ENCODE assay signal across 10 cellular contexts in the genomic region with DNA sequence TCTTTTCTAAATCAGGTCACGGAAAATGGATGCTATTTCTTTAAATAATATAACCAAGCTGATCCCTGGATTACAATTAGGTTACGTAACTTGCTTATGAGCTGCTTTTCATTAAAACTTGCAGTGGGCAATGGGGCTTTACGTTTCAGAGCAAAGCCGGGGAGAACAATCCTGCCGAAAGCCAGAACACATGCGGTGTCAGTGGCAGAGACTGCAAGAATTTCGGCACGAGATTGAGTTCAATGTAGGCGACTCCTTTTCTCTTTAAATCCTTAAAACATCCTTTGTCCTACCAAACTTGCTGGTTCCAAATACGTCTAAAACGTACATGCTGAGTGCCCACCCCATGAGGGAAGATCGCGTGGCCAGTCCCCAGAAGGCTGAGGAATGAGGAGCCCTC. TPM values are rescaled to one million over a fixed set of nuclear protein-coding genes. Genes with fewer than 3 reads are reported as not detected.
DNase-seq lines count a peak whose midpoint lies in the region; ATAC-seq and TF ChIP-seq lines count a peak whose summit lies in the region.
"Had no signal": no experiment of that assay in that cellular context is flagged by ENCODE, and none has a peak within 500 bp of the region (broad histone marks: within the 10 kb centered on the region; RNA-seq: fewer than 3 reads in every experiment).

No MANE protein-coding gene starts in this region.

- DNase-seq in BJ (ENCODE audit: low read depth) (no peak), fibroblast of villous mesenchyme (ENCODE audit: low read depth) (peak; percentile 47), retinal pigment epithelial cell (ENCODE audit: low read depth) (peak; percentile 36), T-helper 1 cell (no peak), NOMO-1 treated with DMSO at 0.1 percent for 48 hours (lab: John Stamatoyannopoulos, UW; ENCODE audit: unreplicated experiment) (no peak)
- DNase-seq: activated CD4-positive, alpha-beta T cell treated with anti-CD3 and anti-CD28 coated beads for 36 hours; activated naive CD8-positive, alpha-beta T cell treated with anti-CD3 and anti-CD28 coated beads, Interleukin-2, amount 10 ng/mL, durations not matched to agents 7 days and 5 days had no signal

- ATAC-seq in GM18861 (IDR thresholded peaks at IDR 0.05; ENCODE audit: unreplicated experiment) (no peak), HG03175 (IDR thresholded peaks at IDR 0.05; ENCODE audit: unreplicated experiment) (no peak)
- ATAC-seq: activated CD4-positive, alpha-beta T cell treated with anti-CD3 and anti-CD28 coated beads for 36 hours had no signal

- POLR2A ChIA-PET in BJ (lab: Charles Lee): interaction anchor here (0.5 to 0.7 kb wide), 3 partner anchors 18 to 408 kb away, joined by 3 to 4 read pairs (median 3); no protein-coding TSS in a partner anchor

- no peak for TF ChIP-seq CTCF in BJ (IDR thresholded peaks at IDR 0.05; ENCODE audit: insufficient read depth, low read depth, low read length)
- TF ChIP-seq CTCF in WI38 (IDR thresholded peaks at IDR 0.05; ENCODE audit: low read depth, low read length): no peak
- TF ChIP-seq CTCF in fibroblast of villous mesenchyme (IDR thresholded peaks at IDR 0.05; ENCODE audit: insufficient read depth, low read depth, low read length): no peak
- no peak for TF ChIP-seq CTCF in retinal pigment epithelial cell (conservative IDR thresholded peaks at IDR 0.05; ENCODE audit: low read depth, low read length)

- no peaks in the 10 kb centered on the region for H3K27me3 ChIP-seq in BJ (ENCODE audit: control insufficient read depth, insufficient read depth, low read length)

- H3K36me3 ChIP-seq in BJ (ENCODE audit: control insufficient read depth, insufficient read depth, low read length): no peaks in the 10 kb centered on the region

- CTCF ChIA-PET in BJ (lab: Yijun Ruan, JAX): interaction anchor here (0.7 to 1.6 kb wide), 4 partner anchors 9 to 373 kb away, joined by 3 to 8 read pairs (median 3); no protein-coding TSS in a partner anchor

- H3K4me3 ChIP-seq in BJ (ENCODE audit: low read depth, low read length): peak overlapping the region; percentile 35
- H3K4me3 ChIP-seq in WI38 (ENCODE audit: low read depth, low read length): peak overlapping the region; percentile 5; the same call in 1 of the 2 replicates
- H3K4me3 ChIP-seq in fibroblast of villous mesenchyme (ENCODE audit: low read depth, low read length): peak overlapping the region; percentile 31
- peak overlapping the region; percentile 43 for H3K4me3 ChIP-seq in retinal pigment epithelial cell (ENCODE audit: low read length)

RNA-seq across cellular contexts. Expression of a gene that starts 36.8 kb away (rescaled TPM):
- 16.0 and 18.6 TPM in 2 replicates for polyA plus RNA-seq in BJ (2011; rRNA removed)
- polyA minus RNA-seq in BJ (2011; rRNA and poly(A)+ RNA removed): 27.0 and 27.6 TPM in 2 replicates
- 17.4 and 19.0 TPM in 2 replicates for total RNA-seq in fibroblast of villous mesenchyme

Comparison
In these comparisons a context has a peak if more than half of its experiments do, and no peak if none do; other contexts are left out.
1. DNase-seq: peak in fibroblast of villous mesenchyme (single experiment) and retinal pigment epithelial cell (single experiment); none in BJ (single experiment), T-helper 1 cell (0 of 5) and NOMO-1 treated with DMSO at 0.1 percent for 48 hours (single experiment).
2. Peak in every context shown above with its lines, with median percentiles within 50 percentile points of each other: H3K4me3 ChIP-seq.